In the genomic region with DNA sequence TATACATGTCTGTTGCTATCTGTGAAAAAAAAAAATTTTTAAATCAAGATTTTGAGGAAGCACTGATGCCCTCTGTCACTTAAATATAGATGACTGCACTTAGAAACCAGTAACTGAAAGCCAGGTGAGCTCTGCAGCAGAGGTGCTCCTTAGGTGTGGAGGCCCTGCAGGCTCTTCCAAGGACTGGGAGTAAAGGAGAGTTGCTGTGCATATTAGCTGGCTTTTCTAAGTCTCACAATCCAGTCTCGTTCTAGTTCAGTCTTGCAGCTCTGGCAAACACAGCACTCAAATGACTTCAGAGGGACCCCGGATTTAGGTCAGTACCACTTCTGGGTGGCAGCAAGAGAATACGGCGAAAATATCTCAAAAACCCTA, we compare ENCODE assay signal across 2 cellular contexts.
TF ChIP-seq lines count a peak whose summit lies in the region.

No MANE protein-coding gene starts in this region.

TF ChIP-seq in GM23338, 12 proteins besides CTCF, POLR2A, EP300 and RAD21 (continues in another document):
- TF ChIP-seq STAT1 (IDR thresholded peaks at IDR 0.05; ENCODE audit: unreplicated experiment), result no peak
- no peak for TF ChIP-seq POLR2AphosphoS5 (IDR thresholded peaks at IDR 0.05; ENCODE audit: low read depth)
- no peak for TF ChIP-seq ETS1 (IDR thresholded peaks at IDR 0.05)
- no peak for TF ChIP-seq EZH2 (IDR thresholded peaks at IDR 0.05; ENCODE audit: low read depth, unreplicated experiment)
- TF ChIP-seq ZNF331 (CRISPR knock-in tag; IDR thresholded peaks at IDR 0.05; ENCODE audit: low read depth), result no peak
- no peak for TF ChIP-seq EZH2phosphoT487 (IDR thresholded peaks at IDR 0.05; ENCODE audit: unreplicated experiment)
- TF ChIP-seq, protein P1, sequence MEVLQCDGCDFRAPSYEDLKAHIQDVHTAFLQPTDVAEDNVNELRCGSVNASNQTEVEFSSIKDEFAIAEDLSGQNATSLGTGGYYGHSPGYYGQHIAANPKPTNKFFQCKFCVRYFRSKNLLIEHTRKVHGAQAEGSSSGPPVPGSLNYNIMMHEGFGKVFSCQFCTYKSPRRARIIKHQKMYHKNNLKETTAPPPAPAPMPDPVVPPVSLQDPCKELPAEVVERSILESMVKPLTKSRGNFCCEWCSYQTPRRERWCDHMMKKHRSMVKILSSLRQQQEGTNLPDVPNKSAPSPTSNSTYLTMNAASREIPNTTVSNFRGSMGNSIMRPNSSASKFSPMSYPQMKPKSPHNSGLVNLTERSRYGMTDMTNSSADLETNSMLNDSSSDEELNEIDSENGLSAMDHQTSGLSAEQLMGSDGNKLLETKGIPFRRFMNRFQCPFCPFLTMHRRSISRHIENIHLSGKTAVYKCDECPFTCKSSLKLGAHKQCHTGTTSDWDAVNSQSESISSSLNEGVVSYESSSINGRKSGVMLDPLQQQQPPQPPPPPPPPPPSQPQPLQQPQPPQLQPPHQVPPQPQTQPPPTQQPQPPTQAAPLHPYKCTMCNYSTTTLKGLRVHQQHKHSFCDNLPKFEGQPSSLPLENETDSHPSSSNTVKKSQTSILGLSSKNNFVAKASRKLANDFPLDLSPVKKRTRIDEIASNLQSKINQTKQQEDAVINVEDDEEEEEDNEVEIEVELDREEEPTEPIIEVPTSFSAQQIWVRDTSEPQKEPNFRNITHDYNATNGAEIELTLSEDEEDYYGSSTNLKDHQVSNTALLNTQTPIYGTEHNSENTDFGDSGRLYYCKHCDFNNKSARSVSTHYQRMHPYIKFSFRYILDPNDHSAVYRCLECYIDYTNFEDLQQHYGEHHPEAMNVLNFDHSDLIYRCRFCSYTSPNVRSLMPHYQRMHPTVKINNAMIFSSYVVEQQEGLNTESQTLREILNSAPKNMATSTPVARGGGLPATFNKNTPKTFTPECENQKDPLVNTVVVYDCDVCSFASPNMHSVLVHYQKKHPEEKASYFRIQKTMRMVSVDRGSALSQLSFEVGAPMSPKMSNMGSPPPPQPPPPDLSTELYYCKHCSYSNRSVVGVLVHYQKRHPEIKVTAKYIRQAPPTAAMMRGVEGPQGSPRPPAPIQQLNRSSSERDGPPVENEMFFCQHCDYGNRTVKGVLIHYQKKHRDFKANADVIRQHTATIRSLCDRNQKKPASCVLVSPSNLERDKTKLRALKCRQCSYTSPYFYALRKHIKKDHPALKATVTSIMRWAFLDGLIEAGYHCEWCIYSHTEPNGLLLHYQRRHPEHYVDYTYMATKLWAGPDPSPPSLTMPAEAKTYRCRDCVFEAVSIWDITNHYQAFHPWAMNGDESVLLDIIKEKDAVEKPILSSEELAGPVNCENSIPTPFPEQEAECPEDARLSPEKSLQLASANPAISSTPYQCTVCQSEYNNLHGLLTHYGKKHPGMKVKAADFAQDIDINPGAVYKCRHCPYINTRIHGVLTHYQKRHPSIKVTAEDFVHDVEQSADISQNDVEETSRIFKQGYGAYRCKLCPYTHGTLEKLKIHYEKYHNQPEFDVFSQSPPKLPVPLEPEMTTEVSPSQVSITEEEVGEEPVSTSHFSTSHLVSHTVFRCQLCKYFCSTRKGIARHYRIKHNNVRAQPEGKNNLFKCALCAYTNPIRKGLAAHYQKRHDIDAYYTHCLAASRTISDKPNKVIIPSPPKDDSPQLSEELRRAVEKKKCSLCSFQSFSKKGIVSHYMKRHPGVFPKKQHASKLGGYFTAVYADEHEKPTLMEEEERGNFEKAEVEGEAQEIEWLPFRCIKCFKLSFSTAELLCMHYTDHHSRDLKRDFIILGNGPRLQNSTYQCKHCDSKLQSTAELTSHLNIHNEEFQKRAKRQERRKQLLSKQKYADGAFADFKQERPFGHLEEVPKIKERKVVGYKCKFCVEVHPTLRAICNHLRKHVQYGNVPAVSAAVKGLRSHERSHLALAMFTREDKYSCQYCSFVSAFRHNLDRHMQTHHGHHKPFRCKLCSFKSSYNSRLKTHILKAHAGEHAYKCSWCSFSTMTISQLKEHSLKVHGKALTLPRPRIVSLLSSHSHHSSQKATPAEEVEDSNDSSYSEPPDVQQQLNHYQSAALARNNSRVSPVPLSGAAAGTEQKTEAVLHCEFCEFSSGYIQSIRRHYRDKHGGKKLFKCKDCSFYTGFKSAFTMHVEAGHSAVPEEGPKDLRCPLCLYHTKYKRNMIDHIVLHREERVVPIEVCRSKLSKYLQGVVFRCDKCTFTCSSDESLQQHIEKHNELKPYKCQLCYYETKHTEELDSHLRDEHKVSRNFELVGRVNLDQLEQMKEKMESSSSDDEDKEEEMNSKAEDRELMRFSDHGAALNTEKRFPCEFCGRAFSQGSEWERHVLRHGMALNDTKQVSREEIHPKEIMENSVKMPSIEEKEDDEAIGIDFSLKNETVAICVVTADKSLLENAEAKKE (CRISPR knock-in tag; IDR thresholded peaks at IDR 0.05), result no peak
- TF ChIP-seq, protein P2, sequence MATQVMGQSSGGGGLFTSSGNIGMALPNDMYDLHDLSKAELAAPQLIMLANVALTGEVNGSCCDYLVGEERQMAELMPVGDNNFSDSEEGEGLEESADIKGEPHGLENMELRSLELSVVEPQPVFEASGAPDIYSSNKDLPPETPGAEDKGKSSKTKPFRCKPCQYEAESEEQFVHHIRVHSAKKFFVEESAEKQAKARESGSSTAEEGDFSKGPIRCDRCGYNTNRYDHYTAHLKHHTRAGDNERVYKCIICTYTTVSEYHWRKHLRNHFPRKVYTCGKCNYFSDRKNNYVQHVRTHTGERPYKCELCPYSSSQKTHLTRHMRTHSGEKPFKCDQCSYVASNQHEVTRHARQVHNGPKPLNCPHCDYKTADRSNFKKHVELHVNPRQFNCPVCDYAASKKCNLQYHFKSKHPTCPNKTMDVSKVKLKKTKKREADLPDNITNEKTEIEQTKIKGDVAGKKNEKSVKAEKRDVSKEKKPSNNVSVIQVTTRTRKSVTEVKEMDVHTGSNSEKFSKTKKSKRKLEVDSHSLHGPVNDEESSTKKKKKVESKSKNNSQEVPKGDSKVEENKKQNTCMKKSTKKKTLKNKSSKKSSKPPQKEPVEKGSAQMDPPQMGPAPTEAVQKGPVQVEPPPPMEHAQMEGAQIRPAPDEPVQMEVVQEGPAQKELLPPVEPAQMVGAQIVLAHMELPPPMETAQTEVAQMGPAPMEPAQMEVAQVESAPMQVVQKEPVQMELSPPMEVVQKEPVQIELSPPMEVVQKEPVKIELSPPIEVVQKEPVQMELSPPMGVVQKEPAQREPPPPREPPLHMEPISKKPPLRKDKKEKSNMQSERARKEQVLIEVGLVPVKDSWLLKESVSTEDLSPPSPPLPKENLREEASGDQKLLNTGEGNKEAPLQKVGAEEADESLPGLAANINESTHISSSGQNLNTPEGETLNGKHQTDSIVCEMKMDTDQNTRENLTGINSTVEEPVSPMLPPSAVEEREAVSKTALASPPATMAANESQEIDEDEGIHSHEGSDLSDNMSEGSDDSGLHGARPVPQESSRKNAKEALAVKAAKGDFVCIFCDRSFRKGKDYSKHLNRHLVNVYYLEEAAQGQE (IDR thresholded peaks at IDR 0.05; ENCODE audit: unreplicated experiment), result no peak
- TF ChIP-seq NANOG (IDR thresholded peaks at IDR 0.05; ENCODE audit: borderline replicate concordance), result no peak
- TF ChIP-seq ZNF114 (CRISPR knock-in tag; IDR thresholded peaks at IDR 0.05), result no peak

TF ChIP-seq in H1, 55 proteins besides CTCF, POLR2A, EP300 and RAD21:
- no peak for TF ChIP-seq GABPA (IDR thresholded peaks at IDR 0.05; ENCODE audit: borderline replicate concordance, insufficient read depth, low read length)
- 0 out of 2 replicates have a peak, but pooled peaks have one; percentile 12 for TF ChIP-seq TAF1 (IDR thresholded peaks at IDR 0.05; ENCODE audit: low read depth, low read length)
